Comparison of ENCODE assay signal across 8 cellular contexts in the genomic region with DNA sequence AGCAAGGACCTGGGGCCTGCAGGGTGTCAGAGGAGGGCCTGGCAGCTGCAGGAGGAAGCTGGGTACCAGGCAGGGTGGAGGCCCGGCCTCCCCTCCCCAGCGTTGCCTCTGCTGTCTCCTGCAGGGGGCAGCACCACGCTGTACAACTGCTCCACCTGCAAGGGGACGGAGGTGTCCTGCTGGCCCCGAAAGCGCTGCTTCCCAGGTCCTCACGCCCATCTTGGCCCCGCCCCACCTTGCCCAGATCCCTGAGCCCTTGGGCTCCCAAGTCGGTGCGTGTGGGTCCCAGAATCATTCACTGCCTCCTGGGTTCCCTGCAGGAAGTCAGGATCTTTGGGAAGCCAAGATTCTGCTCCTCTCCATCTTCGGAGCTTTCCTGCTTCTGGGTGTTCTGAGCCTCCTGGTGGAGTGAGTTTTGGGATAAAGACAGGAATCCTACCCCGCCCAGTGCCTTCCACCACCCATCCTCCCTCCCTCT. TPM values are rescaled to one million over a fixed set of nuclear protein-coding genes. Genes with fewer than 3 reads are reported as not detected.
A peak's percentile ranks its signal among the peaks of the same experiment; 100 is the strongest.
DNase-seq lines count a peak whose midpoint lies in the region; ATAC-seq, FAIRE-seq and TF ChIP-seq lines count a peak whose summit lies in the region.

No MANE protein-coding gene starts in this region.

- H3K9me3 Mint-ChIP-seq in mesothelial cell of epicardium = no peaks in the 10 kb centered on the region

- H3K4me3 ChIP-seq in BLaER1 (no peak overlapping the region), endothelial cell of umbilical vein (replicated peaks in 1 of 3; ENCODE audit: insufficient read depth in 1 of 3, low read depth in 1 of 3, low read length in 3 of 3) (no peak overlapping the region)

- peak; percentile 76 for FAIRE-seq in endothelial cell of umbilical vein (lab: Jason Lieb, UNC)

- H3K27ac Mint-ChIP-seq in mesothelial cell of epicardium = peak overlapping the region; percentile 71

- intact Hi-C loops in endothelial cell of umbilical vein (cut with micrococcal nuclease) = loop anchor here (1.0 to 5.0 kb wide), 5 partner anchors 36 to 233 kb away; partner anchors contain the start of genes PLSCR3 and SENP3

- peaks cover 37% of the 10 kb centered on the region for H3K4me1 ChIP-seq in BLaER1
- H3K4me1 ChIP-seq in endothelial cell of umbilical vein (ENCODE audit: control insufficient read depth, extremely low read depth, insufficient read depth, low read length) = peaks cover 8% of the 10 kb centered on the region

- H3K27me3 ChIP-seq in BLaER1 (no peaks in the 10 kb centered on the region), endothelial cell of umbilical vein (ENCODE audit: control insufficient read depth in 2 of 2, insufficient read depth in 2 of 2, low read length in 2 of 2) (no peaks in the 10 kb centered on the region)

- H2AFZ ChIP-seq in endothelial cell of umbilical vein (ENCODE audit: low read depth, low read length) = peak overlapping the region; percentile 15

- CTCF ChIA-PET in endothelial cell of umbilical vein (lab: Charles Lee) = interaction anchor here (0.6 to 4.0 kb wide), 42 partner anchors 10 to 331 kb away, joined by 3 to 70 read pairs (median 5); partner anchors contain the start of genes CD68, NEURL4, PLSCR3 and POLR2A

- H3K9me1 ChIP-seq in endothelial cell of umbilical vein (replicated peaks; ENCODE audit: control insufficient read depth, extremely low read depth, insufficient read depth, low read length) = no peaks in the 10 kb centered on the region

- no peaks in the 10 kb centered on the region for H3K79me2 ChIP-seq in endothelial cell of umbilical vein (ENCODE audit: control insufficient read depth, insufficient read depth, low read length)

- no peak overlapping the region for H3K27ac ChIP-seq in BLaER1
- no peak overlapping the region for H3K27ac ChIP-seq in endothelial cell of umbilical vein (ENCODE audit: insufficient read depth, low read depth, low read length)

- H3K36me3 Mint-ChIP-seq in mesothelial cell of epicardium = no peaks in the 10 kb centered on the region

- H4K20me1 ChIP-seq in BLaER1 (no peaks in the 10 kb centered on the region; the same call in 1 of the 2 replicates), endothelial cell of umbilical vein (replicated peaks; ENCODE audit: control insufficient read depth, extremely low read depth, insufficient read depth, low read length) (no peaks in the 10 kb centered on the region)

- H3K4me3 Mint-ChIP-seq in mesothelial cell of epicardium = no peak overlapping the region

- H3K4me1 Mint-ChIP-seq in mesothelial cell of epicardium = peaks cover 36% of the 10 kb centered on the region

- TF ChIP-seq CTCF in endothelial cell of umbilical vein (IDR thresholded peaks at IDR 0.05; ENCODE audit: extremely low read depth in 1 of 2, insufficient read depth in 1 of 2, low read depth in 1 of 2, low read length in 2 of 2) (peak; percentile 93 to 94), mesothelial cell of epicardium (IDR thresholded peaks at IDR 0.05; ENCODE audit: unreplicated experiment) (peak; percentile 79)

- dilution Hi-C loops in endothelial cell of umbilical vein (cut with MboI; ENCODE audit: extremely low pct_ligation_motif_present, low sequenced_read_pairs) = no loop called here

- H3K9ac ChIP-seq in BLaER1 (no peak overlapping the region), endothelial cell of umbilical vein (replicated peaks; ENCODE audit: extremely low read depth, insufficient read depth, low read length) (no peak overlapping the region)

- H3K27me3 Mint-ChIP-seq in mesothelial cell of epicardium (ENCODE audit: low read depth) = no peaks in the 10 kb centered on the region

- TF ChIP-seq POLR2A in endothelial cell of umbilical vein (IDR thresholded peaks at IDR 0.05; ENCODE audit: low read depth, low read length) = peak; percentile 20

- no TSS peak for BruUV-seq in endothelial cell of umbilical vein (replicated peaks; lab: Mats Ljungman, UMichigan)

- peak; percentile 41 for DNase-seq in HCEC 1CT
- DNase-seq in NOMO-1 treated with DMSO at 0.1 percent for 48 hours (lab: John Stamatoyannopoulos, UW; ENCODE audit: unreplicated experiment) = peak; percentile 60
- peak; percentile 67 to 73 (median 70) for DNase-seq in activated CD8-positive, alpha-beta memory T cell treated with anti-CD3 and anti-CD28 coated beads for 48 hours (ENCODE audit: low read depth in 2 of 3, low spot score in 2 of 3)
- peak; percentile 69 for DNase-seq in endothelial cell of umbilical vein (ENCODE audit: low read depth, low spot score)
- peak; percentile 70 to 82 for DNase-seq in mesothelial cell of epicardium (ENCODE audit: low spot score in 2 of 2, unreplicated experiment in 2 of 2)
- peak; percentile 73 to 79 for DNase-seq in stimulated activated CD8-positive, alpha-beta memory T cell treated with anti-CD3 and anti-CD28 coated beads, Interleukin-2, amount 100 ng/mL, for 1 hour (ENCODE audit: low read depth in 2 of 2)

- POLR2A ChIA-PET in endothelial cell of umbilical vein (lab: Charles Lee) = no interaction called here

- H3K9me3 ChIP-seq in BLaER1 (no peaks in the 10 kb centered on the region), endothelial cell of umbilical vein (replicated peaks; ENCODE audit: control insufficient read depth, insufficient read depth, low read length) (no peaks in the 10 kb centered on the region)

- ATAC-seq in HG02571 (IDR thresholded peaks at IDR 0.05; ENCODE audit: unreplicated experiment) = no peak

- 0 out of 2 replicates have a peak overlapping the region, but pooled peaks have one; percentile 3 for H3K4me2 ChIP-seq in BLaER1
- H3K4me2 ChIP-seq in endothelial cell of umbilical vein (ENCODE audit: insufficient read depth, low read length) = no peak overlapping the region

- H3K36me3 ChIP-seq in BLaER1 = no peaks in the 10 kb centered on the region
- H3K36me3 ChIP-seq in endothelial cell of umbilical vein (ENCODE audit: control insufficient read depth in 2 of 2, extremely low read depth in 1 of 2, insufficient read depth in 2 of 2, low read length in 2 of 2) = no peaks in the 10 kb centered on the region

TF ChIP-seq in endothelial cell of umbilical vein, 7 proteins besides CTCF, POLR2A, EP300 and RAD21 (continues in another document):
- no peak for TF ChIP-seq EZH2 (IDR thresholded peaks at IDR 0.05; ENCODE audit: borderline replicate concordance, low read depth, low read length, severe bottlenecking)
- peak; percentile 38 for TF ChIP-seq POLR2AphosphoS5 (IDR thresholded peaks at IDR 0.05; ENCODE audit: insufficient read depth, low read depth, low read length)

RNA-seq across cellular contexts. Expression of gene TMEM95, which starts 1.2 kb away (rescaled TPM):
- total RNA-seq in endothelial cell of umbilical vein = not detected in 2 replicates
- not detected in 2 replicates for polyA plus RNA-seq in endothelial cell of umbilical vein
- polyA plus RNA-seq in endothelial cell of umbilical vein (2011; cell fraction: cytosol; rRNA removed) = not detected in 2 replicates
- not detected in 2 replicates for polyA plus RNA-seq in endothelial cell of umbilical vein (2011; cell fraction: nucleus; rRNA removed)
- polyA plus RNA-seq in endothelial cell of umbilical vein (2012) = not detected in 2 replicates
- not detected in 2 replicates for polyA minus RNA-seq in endothelial cell of umbilical vein
- polyA minus RNA-seq in endothelial cell of umbilical vein (2011; cell fraction: cytosol; rRNA and poly(A)+ RNA removed) = not detected
- polyA minus RNA-seq in endothelial cell of umbilical vein (2011; cell fraction: nucleus; rRNA and poly(A)+ RNA removed) = not detected in 2 replicates
- 0.18 to 0.42 TPM in 2 of 3 replicates, not detected in the other for total RNA-seq in mesothelial cell of epicardium

RNA-seq across cellular contexts. Expression of gene KCTD11, which starts 4.1 kb away (rescaled TPM):
- total RNA-seq in endothelial cell of umbilical vein (3.5 and 3.8 TPM in 2 replicates), mesothelial cell of epicardium (17.3 to 18.8 TPM (median 17.7 TPM) in 3 replicates)
- 6.5 and 6.7 TPM in 2 replicates for polyA plus RNA-seq in endothelial cell of umbilical vein
- 3.9 and 4.1 TPM in 2 replicates for polyA plus RNA-seq in endothelial cell of umbilical vein (2011; cell fraction: cytosol; rRNA removed)
- 2.4 TPM in 2 replicates for polyA plus RNA-seq in endothelial cell of umbilical vein (2011; cell fraction: nucleus; rRNA removed)
- 3.7 and 4.9 TPM in 2 replicates for polyA plus RNA-seq in endothelial cell of umbilical vein (2012)
- polyA minus RNA-seq in endothelial cell of umbilical vein = 6.2 and 6.4 TPM in 2 replicates
- 1.4 TPM for polyA minus RNA-seq in endothelial cell of umbilical vein (2011; cell fraction: cytosol; rRNA and poly(A)+ RNA removed)
- 1.9 and 2.0 TPM in 2 replicates for polyA minus RNA-seq in endothelial cell of umbilical vein (2011; cell fraction: nucleus; rRNA and poly(A)+ RNA removed)

RNA-seq across cellular contexts. Expression of gene ACAP1, which starts 19.8 kb away (rescaled TPM):
- total RNA-seq in endothelial cell of umbilical vein (not detected in 2 replicates), mesothelial cell of epicardium (8.9 to 10.9 TPM (median 9.1 TPM) in 3 replicates)
- polyA plus RNA-seq in endothelial cell of umbilical vein = 0.46 TPM in 1 of 2 replicates, not detected in the other
- 0.37 TPM in 1 of 2 replicates, not detected in the other for polyA plus RNA-seq in endothelial cell of umbilical vein (2011; cell fraction: cytosol; rRNA removed)
- not detected in 2 replicates for polyA plus RNA-seq in endothelial cell of umbilical vein (2011; cell fraction: nucleus; rRNA removed)
- polyA plus RNA-seq in endothelial cell of umbilical vein (2012) = 1.4 and 1.9 TPM in 2 replicates
- polyA minus RNA-seq in endothelial cell of umbilical vein = 0.27 TPM in 1 of 2 replicates, not detected in the other
- not detected for polyA minus RNA-seq in endothelial cell of umbilical vein (2011; cell fraction: cytosol; rRNA and poly(A)+ RNA removed)
- not detected in 2 replicates for polyA minus RNA-seq in endothelial cell of umbilical vein (2011; cell fraction: nucleus; rRNA and poly(A)+ RNA removed)

RNA-seq across cellular contexts. Expression of gene TNK1, which starts 24.8 kb away (rescaled TPM):
- 0.58 and 0.67 TPM in 2 replicates for total RNA-seq in endothelial cell of umbilical vein
- polyA plus RNA-seq in endothelial cell of umbilical vein = 0.14 and 0.22 TPM in 2 replicates
- polyA plus RNA-seq in endothelial cell of umbilical vein (2011; cell fraction: cytosol; rRNA removed) = 0.20 and 0.22 TPM in 2 replicates
- polyA plus RNA-seq in endothelial cell of umbilical vein (2011; cell fraction: nucleus; rRNA removed) = 0.50 and 0.99 TPM in 2 replicates
- polyA plus RNA-seq in endothelial cell of umbilical vein (2012) = 0.43 and 0.75 TPM in 2 replicates
- polyA minus RNA-seq in endothelial cell of umbilical vein = 0.76 and 1.4 TPM in 2 replicates
- 12.5 TPM for polyA minus RNA-seq in endothelial cell of umbilical vein (2011; cell fraction: cytosol; rRNA and poly(A)+ RNA removed)
- not detected in 2 replicates for polyA minus RNA-seq in endothelial cell of umbilical vein (2011; cell fraction: nucleus; rRNA and poly(A)+ RNA removed)
- total RNA-seq in mesothelial cell of epicardium = 8.2 to 9.9 TPM (median 9.0 TPM) in 3 replicates

RNA-seq across cellular contexts. Expression of gene NEURL4, which starts 27.0 kb away (rescaled TPM):
- total RNA-seq in endothelial cell of umbilical vein = 34.2 and 44.9 TPM in 2 replicates
- 24.3 and 32.0 TPM in 2 replicates for polyA plus RNA-seq in endothelial cell of umbilical vein
- polyA plus RNA-seq in endothelial cell of umbilical vein (2011; cell fraction: cytosol; rRNA removed) = 9.2 and 12.5 TPM in 2 replicates
- polyA plus RNA-seq in endothelial cell of umbilical vein (2011; cell fraction: nucleus; rRNA removed) = 175 and 219 TPM in 2 replicates
- 23.3 and 25.8 TPM in 2 replicates for polyA plus RNA-seq in endothelial cell of umbilical vein (2012)
- polyA minus RNA-seq in endothelial cell of umbilical vein = 28.0 and 30.5 TPM in 2 replicates
- 10.9 TPM for polyA minus RNA-seq in endothelial cell of umbilical vein (2011; cell fraction: cytosol; rRNA and poly(A)+ RNA removed)
- polyA minus RNA-seq in endothelial cell of umbilical vein (2011; cell fraction: nucleus; rRNA and poly(A)+ RNA removed) = 43.2 and 45.0 TPM in 2 replicates
- 52.8 to 56.7 TPM (median 55.1 TPM) in 3 replicates for total RNA-seq in mesothelial cell of epicardium
